In genomic region chr10:117540640-117541404, GRCh38 we compare ENCODE assay signal across 1 cellular context.
TF ChIP-seq lines count a peak whose summit lies in the region.

No MANE protein-coding gene starts in this region.

TF ChIP-seq in HEK293, 187 proteins besides CTCF, POLR2A, EP300 and RAD21 (continued from another document):
- TF ChIP-seq HIC1 (tag by site-specific recombination; IDR thresholded peaks at IDR 0.05) (no peak), ZNF830 (tag by site-specific recombination; IDR thresholded peaks at IDR 0.05; ENCODE audit: low read depth) (no peak), ZNF362 (tag by site-specific recombination; IDR thresholded peaks at IDR 0.05) (peak; percentile 61; the same call in 1 of the 2 replicates), ZNF10 (tag by site-specific recombination; IDR thresholded peaks at IDR 0.05) (no peak), ZNF623 (tag by site-specific recombination; IDR thresholded peaks at IDR 0.05) (no peak), SP3 (tag by site-specific recombination; IDR thresholded peaks at IDR 0.05) (no peak), ZNF394 (tag by site-specific recombination; IDR thresholded peaks at IDR 0.05; ENCODE audit: borderline replicate concordance) (no peak), INSM2 (tag by site-specific recombination; IDR thresholded peaks at IDR 0.05) (no peak), ZNF629 (tag by site-specific recombination; IDR thresholded peaks at IDR 0.05) (no peak), PRDM6 (tag by site-specific recombination; IDR thresholded peaks at IDR 0.05) (peak; percentile 75), ZSCAN30 (tag by site-specific recombination; IDR thresholded peaks at IDR 0.05) (peak; percentile 29; the same call in 1 of the 2 replicates), HOXA7 (CRISPR knock-in tag; IDR thresholded peaks at IDR 0.05; ENCODE audit: borderline replicate concordance) (no peak), ZFP69B (tag by site-specific recombination; IDR thresholded peaks at IDR 0.05) (no peak)
